12 cellular contexts compared by ENCODE assay signal in genomic region chr15:79185199-79185598, GRCh38.
A peak's percentile ranks its signal among the peaks of the same experiment; 100 is the strongest.
DNase-seq lines count a peak whose midpoint lies in the region; ATAC-seq and TF ChIP-seq lines count a peak whose summit lies in the region.
"Had no signal": no experiment of that assay in that cellular context is flagged by ENCODE, and none has a peak within 500 bp of the region (broad histone marks: within the 10 kb centered on the region; RNA-seq: fewer than 3 reads in every experiment).

No MANE protein-coding gene starts in this region.

- H3K27ac ChIP-seq in GM23338 (ENCODE audit: low read depth) (no peak overlapping the region), right atrium auricular region (no peak overlapping the region)

- H3K4me3 Mint-ChIP-seq in GM23338, result no peak overlapping the region
- H3K4me3 Mint-ChIP-seq in activated CD4-positive, alpha-beta memory T cell treated with anti-CD3 and anti-CD28 coated beads for 36 hours, result no peak overlapping the region
- H3K4me3 Mint-ChIP-seq: HFFc6, T-cell had no signal

- no peak overlapping the region for H3K4me2 ChIP-seq in GM23338

- peaks cover 4% of the 10 kb centered on the region; the same call in 2 of the 3 replicates for H3K4me1 Mint-ChIP-seq in GM23338
- no peaks in the 10 kb centered on the region for H3K4me1 Mint-ChIP-seq in activated CD4-positive, alpha-beta memory T cell treated with anti-CD3 and anti-CD28 coated beads for 36 hours (ENCODE audit: low read depth)

- peaks cover 8% of the 10 kb centered on the region; the same call in 1 of the 2 replicates for H3K9me2 ChIP-seq in GM23338 (ENCODE audit: insufficient read depth)

- H3K9me3 Mint-ChIP-seq in GM23338, result no peaks in the 10 kb centered on the region; the same call in 2 of the 3 replicates
- no peaks in the 10 kb centered on the region for H3K9me3 Mint-ChIP-seq in activated CD4-positive, alpha-beta memory T cell treated with anti-CD3 and anti-CD28 coated beads for 36 hours
- H3K9me3 Mint-ChIP-seq: HFFc6, T-cell had no signal

- no peaks in the 10 kb centered on the region for H4K20me1 ChIP-seq in GM23338 (replicated peaks; ENCODE audit: insufficient read depth)

- H3K27ac Mint-ChIP-seq in GM23338, result no peak overlapping the region
- no peak overlapping the region for H3K27ac Mint-ChIP-seq in activated CD4-positive, alpha-beta memory T cell treated with anti-CD3 and anti-CD28 coated beads for 36 hours
- H3K27ac Mint-ChIP-seq: HFFc6, progenitor cell of endocrine pancreas, T-cell had no signal

- H2AFZ ChIP-seq in GM23338, result no peak overlapping the region

- peaks cover 8% of the 10 kb centered on the region for H3K27me3 Mint-ChIP-seq in GM23338 (ENCODE audit: insufficient read depth, low read depth, poor library complexity)
- peaks cover 5% of the 10 kb centered on the region for H3K27me3 Mint-ChIP-seq in activated CD4-positive, alpha-beta memory T cell treated with anti-CD3 and anti-CD28 coated beads for 36 hours

- peak; percentile 52 for DNase-seq in BE2C
- DNase-seq in GM23338 (ENCODE audit: low spot score), result peak; percentile 65
- peak; percentile 53 for DNase-seq in activated CD4-positive, alpha-beta memory T cell treated with anti-CD3 and anti-CD28 coated beads for 36 hours
- DNase-seq in kidney epithelial cell (ENCODE audit: low read depth), result no peak
- no peak for DNase-seq in OCI-M2 (lab: John Stamatoyannopoulos, UW; ENCODE audit: unreplicated experiment)
- no peak for DNase-seq in NCI-H2171 treated with DMSO at 0.1 percent for 48 hours (lab: John Stamatoyannopoulos, UW)
- no peak for DNase-seq in right atrium auricular region (ENCODE audit: low spot score)
- DNase-seq: HFFc6, T-cell, trophoblast cell had no signal

- H3K79me2 ChIP-seq in GM23338 (replicated peaks; ENCODE audit: insufficient read depth), result no peaks in the 10 kb centered on the region

- H3K4me1 ChIP-seq in BE2C, result no peaks in the 10 kb centered on the region; the same call in 1 of the 2 replicates
- no peaks in the 10 kb centered on the region; the same call in 1 of the 2 replicates for H3K4me1 ChIP-seq in GM23338 (ENCODE audit: insufficient read depth)
- no peaks in the 10 kb centered on the region for H3K4me1 ChIP-seq in right atrium auricular region

- H3K27me3 ChIP-seq in BE2C (no peaks in the 10 kb centered on the region), GM23338 (ENCODE audit: insufficient read depth) (no peaks in the 10 kb centered on the region), kidney epithelial cell (ENCODE audit: control insufficient read depth, insufficient read depth, low read length) (no peaks in the 10 kb centered on the region), right atrium auricular region (no peaks in the 10 kb centered on the region)

- no peaks in the 10 kb centered on the region for H3K36me3 Mint-ChIP-seq in GM23338 (ENCODE audit: low read depth)
- no peaks in the 10 kb centered on the region for H3K36me3 Mint-ChIP-seq in activated CD4-positive, alpha-beta memory T cell treated with anti-CD3 and anti-CD28 coated beads for 36 hours
- H3K36me3 Mint-ChIP-seq: T-cell had no signal

- H3K4me3 ChIP-seq in BE2C (ENCODE audit: low read depth, low read length), result no peak overlapping the region
- no peak overlapping the region for H3K4me3 ChIP-seq in GM23338
- no peak overlapping the region for H3K4me3 ChIP-seq in kidney epithelial cell (ENCODE audit: low read depth, low read length)
- no peak overlapping the region for H3K4me3 ChIP-seq in right atrium auricular region

- H3K9me3 ChIP-seq in BE2C (no peaks in the 10 kb centered on the region), right atrium auricular region (no peaks in the 10 kb centered on the region)

- H3F3A ChIP-seq in GM23338 (replicated peaks; ENCODE audit: low read depth), result no peaks in the 10 kb centered on the region

- H3K36me3 ChIP-seq in BE2C, result no peaks in the 10 kb centered on the region
- no peaks in the 10 kb centered on the region for H3K36me3 ChIP-seq in GM23338 (ENCODE audit: insufficient read depth)
- H3K36me3 ChIP-seq in kidney epithelial cell (ENCODE audit: control insufficient read depth, insufficient read depth, low read length), result no peaks in the 10 kb centered on the region
- no peaks in the 10 kb centered on the region for H3K36me3 ChIP-seq in right atrium auricular region

- POLR2A ChIA-PET in activated CD4-positive, alpha-beta memory T cell treated with anti-CD3 and anti-CD28 coated beads for 36 hours (lab: Charles Lee), result no interaction called here

- TF ChIP-seq CTCF in BE2C (IDR thresholded peaks at IDR 0.05; ENCODE audit: low read depth, low read length), result peak; percentile 52
- peak; percentile 54 to 73 for TF ChIP-seq CTCF in GM23338 (conservative IDR thresholded peaks at IDR 0.05; ENCODE audit: low read depth in 2 of 2)
- peak; percentile 39 for TF ChIP-seq CTCF in kidney epithelial cell (IDR thresholded peaks at IDR 0.05; ENCODE audit: insufficient read depth, low read length, poor library complexity, severe bottlenecking)
- no peak for TF ChIP-seq CTCF in right atrium auricular region (IDR thresholded peaks at IDR 0.05)

- peak; percentile 86 for ATAC-seq in GM23338
- ATAC-seq in GM18870 (IDR thresholded peaks at IDR 0.05; ENCODE audit: unreplicated experiment), result no peak
- ATAC-seq: T-cell had no signal

- CTCF ChIA-PET in activated CD4-positive, alpha-beta memory T cell treated with anti-CD3 and anti-CD28 coated beads for 36 hours (lab: Charles Lee), result interaction anchor here (0.6 to 7.4 kb wide), 38 partner anchors 8 to 382 kb away, joined by 3 to 137 read pairs (median 4); no protein-coding TSS in a partner anchor

- intact Hi-C loops in activated CD4-positive, alpha-beta memory T cell treated with anti-CD3 and anti-CD28 coated beads for 36 hours (cut with micrococcal nuclease), result loop anchor here (2.0 kb wide), 1 partner anchor 276 kb away; no protein-coding TSS in a partner anchor

TF ChIP-seq in GM23338, 12 proteins besides CTCF, POLR2A, EP300 and RAD21 (continues in another document):
- TF ChIP-seq ZNF114 (CRISPR knock-in tag; IDR thresholded peaks at IDR 0.05) (no peak), POLR2AphosphoS5 (IDR thresholded peaks at IDR 0.05; ENCODE audit: low read depth) (no peak), ZNF462 (CRISPR knock-in tag; IDR thresholded peaks at IDR 0.05) (no peak), ZNF331 (CRISPR knock-in tag; IDR thresholded peaks at IDR 0.05; ENCODE audit: low read depth) (no peak)

Comparison
In these comparisons a context has a peak if more than half of its experiments do, and no peak if none do; other contexts are left out.
1. DNase-seq: peak in BE2C (single experiment), GM23338 (single experiment) and activated CD4-positive, alpha-beta memory T cell treated with anti-CD3 and anti-CD28 coated beads for 36 hours (single experiment); none in kidney epithelial cell (single experiment), OCI-M2 (single experiment), NCI-H2171 treated with DMSO at 0.1 percent for 48 hours (single experiment) and right atrium auricular region (single experiment).
2. CTCF ChIP-seq: peak in BE2C (single experiment), GM23338 (2 of 2) and kidney epithelial cell (single experiment); none in right atrium auricular region (0 of 2).